Comparison of ENCODE assay signal across 8 cellular contexts in genomic region chr1:171835891-171836290, GRCh38.
"Had no signal": no experiment of that assay in that cellular context is flagged by ENCODE, and none has a peak within 500 bp of the region (broad histone marks: within the 10 kb centered on the region; RNA-seq: fewer than 3 reads in every experiment).

No MANE protein-coding gene starts in this region.

- H3K4me3 ChIP-seq: GM12878 had no signal

- ATAC-seq: GM12878 had no signal

- DNase-seq: GDM1, GF-D8 had no signal

- FAIRE-seq: G401.6, GM12878, GM12891, GM12892, GM18507, GM19239 had no signal
